Comparison of ENCODE assay signal across 7 cellular contexts in genomic region chr13:41222259-41222852, GRCh38. TPM values are rescaled to one million over a fixed set of nuclear protein-coding genes. Genes with fewer than 3 reads are reported as not detected.
A peak's percentile ranks its signal among the peaks of the same experiment; 100 is the strongest.
DNase-seq lines count a peak whose midpoint lies in the region; ATAC-seq and TF ChIP-seq lines count a peak whose summit lies in the region.

No MANE protein-coding gene starts in this region.

- DNase-seq in GM10248 (ENCODE audit: extremely low spot score) (peak; percentile 68), HCEC 1CT (peak; percentile 66), NCI-H1694 treated with DMSO at 0.1 percent for 48 hours (lab: John Stamatoyannopoulos, UW) (peak; percentile 28), activated B cell treated with CpG ODN at 0.5 μM for 24 hours (no peak), chondrocyte (ENCODE audit: low spot score) (no peak), left lobe of liver (ENCODE audit: low spot score) (no peak)
- DNase-seq in stimulated activated CD8-positive, alpha-beta memory T cell treated with anti-CD3 and anti-CD28 coated beads, Interleukin-15, amount 100 ng/mL, for 1 hour (ENCODE audit: low read depth), result peak; percentile 28

- ATAC-seq in activated B cell treated with CpG ODN at 0.5 μM for 24 hours (ENCODE audit: low read depth) (peak; percentile 99), left lobe of liver (peak; percentile 97)

- H3K9me3 Mint-ChIP-seq in activated B cell treated with CpG ODN at 0.5 μM for 24 hours (no peaks in the 10 kb centered on the region), chondrocyte (ENCODE audit: low read depth) (no peaks in the 10 kb centered on the region)

- H3K4me3 Mint-ChIP-seq in activated B cell treated with CpG ODN at 0.5 μM for 24 hours (no peak overlapping the region), chondrocyte (ENCODE audit: unreplicated experiment) (no peak overlapping the region)

- TF ChIP-seq CTCF in GM10248 (IDR thresholded peaks at IDR 0.05; ENCODE audit: control extremely low read depth, extremely low read depth, low read depth, missing control alignments) (peak; percentile 79), activated B cell treated with CpG ODN at 0.5 μM for 24 hours (IDR thresholded peaks at IDR 0.05) (no peak), chondrocyte (IDR thresholded peaks at IDR 0.05) (peak; percentile 83)

- H3K36me3 Mint-ChIP-seq in activated B cell treated with CpG ODN at 0.5 μM for 24 hours (ENCODE audit: low read depth) (peaks cover 45% of the 10 kb centered on the region), chondrocyte (ENCODE audit: low read depth) (no peaks in the 10 kb centered on the region)

- POLR2A ChIA-PET in GM10248 (lab: Yijun Ruan, JAX) (no interaction called here), activated B cell treated with CpG ODN at 0.5 μM for 24 hours (lab: Charles Lee) (no interaction called here)

- no peaks in the 10 kb centered on the region for H3K27me3 Mint-ChIP-seq in activated B cell treated with CpG ODN at 0.5 μM for 24 hours
- H3K27me3 Mint-ChIP-seq in chondrocyte (ENCODE audit: low read depth), result no peaks in the 10 kb centered on the region

- peaks cover 3% of the 10 kb centered on the region for H3K4me1 Mint-ChIP-seq in activated B cell treated with CpG ODN at 0.5 μM for 24 hours
- peaks cover 9% of the 10 kb centered on the region for H3K4me1 Mint-ChIP-seq in chondrocyte (ENCODE audit: low read depth)

- CTCF ChIA-PET in GM10248 (lab: Yijun Ruan, JAX) (interaction anchor here (0.7 to 2.6 kb wide), 24 partner anchors 9 to 727 kb away, joined by 3 to 20 read pairs (median 4); partner anchors contain the start of gene WBP4), activated B cell treated with CpG ODN at 0.5 μM for 24 hours (lab: Charles Lee) (interaction anchor here (0.7 to 3.8 kb wide), 14 partner anchors 11 to 431 kb away, joined by 3 to 33 read pairs (median 3); partner anchors contain the start of gene WBP4)

- intact Hi-C loops in activated B cell treated with CpG ODN at 0.5 μM for 24 hours (cut with micrococcal nuclease), result loop anchor here (1.0 to 5.0 kb wide), 8 partner anchors 23 to 890 kb away; partner anchors contain the start of genes KBTBD6 and KBTBD7

- H3K27ac Mint-ChIP-seq in activated B cell treated with CpG ODN at 0.5 μM for 24 hours, result no peak overlapping the region
- no peak overlapping the region for H3K27ac Mint-ChIP-seq in chondrocyte (ENCODE audit: unreplicated experiment)

RNA-seq across cellular contexts. Expression of gene KBTBD7, which starts 28.0 kb away (rescaled TPM):
- total RNA-seq in activated B cell treated with CpG ODN at 0.5 μM for 24 hours, result 5.2 and 6.4 TPM in 2 replicates
- 10.6 to 14.3 TPM (median 11.2 TPM) in 3 replicates for total RNA-seq in chondrocyte
- 6.3 TPM for total RNA-seq in left lobe of liver

RNA-seq across cellular contexts. Expression of gene MTRF1, which starts 41.0 kb away (rescaled TPM):
- total RNA-seq in activated B cell treated with CpG ODN at 0.5 μM for 24 hours (22.2 and 26.7 TPM in 2 replicates), chondrocyte (8.2 to 11.0 TPM (median 8.3 TPM) in 3 replicates), left lobe of liver (6.2 TPM)

Comparison
In these comparisons a context has a peak if more than half of its experiments do, and no peak if none do; other contexts are left out.
1. DNase-seq: peak in GM10248 (single experiment), HCEC 1CT (single experiment), NCI-H1694 treated with DMSO at 0.1 percent for 48 hours (single experiment) and stimulated activated CD8-positive, alpha-beta memory T cell treated with anti-CD3 and anti-CD28 coated beads, Interleukin-15, amount 100 ng/mL, for 1 hour (single experiment); none in activated B cell treated with CpG ODN at 0.5 μM for 24 hours (single experiment), chondrocyte (single experiment) and left lobe of liver (single experiment).